Comparison of ENCODE assay signal across 8 cellular contexts in the genomic region with DNA sequence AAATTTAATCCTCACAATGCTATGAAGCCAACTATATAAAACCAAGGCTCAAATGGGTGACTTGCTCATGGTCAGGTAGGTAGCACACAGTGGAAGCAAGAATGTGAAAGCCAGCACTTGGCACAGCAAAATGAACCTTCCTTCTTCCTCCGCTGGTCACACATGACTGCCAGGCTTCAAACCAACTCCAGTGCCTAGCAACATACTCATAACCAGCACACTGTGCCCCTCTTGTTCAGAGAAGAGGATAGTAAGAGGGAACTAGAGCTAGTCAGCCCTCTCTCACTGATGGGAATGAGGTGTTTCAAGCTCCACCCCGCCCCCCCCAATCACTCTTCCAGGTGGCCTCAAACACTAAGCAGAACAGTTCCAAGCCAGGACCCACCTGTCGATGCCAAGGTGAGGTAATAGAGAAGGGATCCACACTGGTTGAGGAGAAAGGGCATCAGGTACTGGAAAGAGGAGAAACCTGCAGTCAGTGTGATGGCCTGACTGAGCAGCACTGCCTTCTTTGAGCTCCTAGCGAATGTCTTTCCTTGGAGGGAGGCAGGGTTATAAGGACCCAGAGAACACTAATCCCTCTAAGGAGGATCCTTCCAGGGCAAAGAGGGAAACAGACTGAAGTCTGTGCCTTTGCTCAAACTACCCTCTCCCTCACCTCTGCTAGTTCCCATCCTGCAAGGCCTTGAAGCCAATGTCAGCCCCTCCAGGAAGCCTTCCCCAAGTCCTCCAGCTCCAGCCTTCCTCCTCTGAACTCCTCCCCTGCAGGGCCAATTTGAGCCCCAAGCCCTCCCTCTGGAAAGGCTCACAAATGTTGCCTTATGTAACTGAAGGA. TPM values are rescaled to one million over a fixed set of nuclear protein-coding genes. Genes with fewer than 3 reads are reported as not detected.
A peak's percentile ranks its signal among the peaks of the same experiment; 100 is the strongest.
DNase-seq lines count a peak whose midpoint lies in the region; ATAC-seq and TF ChIP-seq lines count a peak whose summit lies in the region.

No MANE protein-coding gene starts in this region.

- peak overlapping the region; percentile 77; the same call in 1 of the 2 replicates for H3K14ac ChIP-seq in IMR-90 (replicated peaks; ENCODE audit: low read depth, low read length)

- no TSS peak for BruUV-seq in IMR-90 (replicated peaks; lab: Mats Ljungman, UMichigan)

- no peak overlapping the region for H2BK5ac ChIP-seq in IMR-90 (ENCODE audit: low read depth, low read length, poor library complexity, severe bottlenecking)

- no CpG with 5 or more reads among the region's 4 CpGs for WGBS in IMR-90 (ENCODE audit: extremely low coverage in 2 of 2, insufficient read length in 1 of 2), 2 experiments

- peak overlapping the region; percentile 80 to 98; a peak in 3 of 4 replicates for H4K8ac ChIP-seq in IMR-90 (ENCODE audit: low read depth in 2 of 2, low read length in 2 of 2)

- no peaks in the 10 kb centered on the region for H3K27me3 ChIP-seq in IMR-90 (ENCODE audit: control insufficient read depth, insufficient read depth, low read length)
- H3K27me3 ChIP-seq in muscle layer of duodenum (ENCODE audit: low read depth, low read length): no peaks in the 10 kb centered on the region

- no peak overlapping the region for H2BK15ac ChIP-seq in IMR-90 (ENCODE audit: low read depth, low read length)

- H2BK120ac ChIP-seq in IMR-90 (ENCODE audit: low read depth, low read length): no peak overlapping the region

- H4K91ac ChIP-seq in IMR-90 (ENCODE audit: insufficient read depth, low read depth, low read length): 0 out of 2 replicates have a peak overlapping the region, but pooled peaks have one; percentile 45

- POLR2A ChIA-PET in IMR-90 (lab: Charles Lee; ENCODE audit: unreplicated experiment): no interaction called here

- TF ChIP-seq CTCF in AG10803 (conservative IDR thresholded peaks at IDR 0.05; ENCODE audit: low read length) (no peak), IMR-90 (conservative IDR thresholded peaks at IDR 0.05; ENCODE audit: low read depth, low read length) (no peak)

- intact Hi-C loops in IMR-90 (cut with micrococcal nuclease): loop anchor here (5.0 kb wide), 1 partner anchor 71 kb away; a partner anchor contains a TSS
- intact Hi-C loops in head of caudate nucleus (cut with DNase I): loop anchor here (10.0 kb wide), 1 partner anchor 174 kb away; a partner anchor contains a TSS

- dilution Hi-C loops in IMR-90 (cut with HindIII; ENCODE audit: low sequenced_read_pairs, unreplicated experiment): no loop called here

- no peak for TF ChIP-seq POLR2A in IMR-90 (IDR thresholded peaks at IDR 0.05; ENCODE audit: low read depth, low read length)

- no peak overlapping the region for H2AFZ ChIP-seq in IMR-90 (replicated peaks; ENCODE audit: low read length, poor library complexity)

- TF ChIP-seq RAD21 in IMR-90 (IDR thresholded peaks at IDR 0.05; ENCODE audit: low read length): no peak

- DNase-seq in AG10803 (ENCODE audit: low read depth) (no peak), IMR-90 (no peak), caudate nucleus (lab: John Stamatoyannopoulos, UW) (no peak), nucleus accumbens (lab: John Stamatoyannopoulos, UW) (no peak), head of caudate nucleus (no peak)

- peak overlapping the region; percentile 39 for H3K27ac ChIP-seq in IMR-90 (ENCODE audit: insufficient read depth, low read length)
- peak overlapping the region; percentile 90 for H3K27ac ChIP-seq in caudate nucleus (ENCODE audit: low read depth, low read length)
- H3K27ac ChIP-seq in muscle layer of duodenum (ENCODE audit: low read length): peak overlapping the region; percentile 100

- peak overlapping the region; percentile 89 for H3K4ac ChIP-seq in IMR-90 (ENCODE audit: low read depth, low read length)

- H3K9me3 ChIP-seq in IMR-90 (ENCODE audit: control insufficient read depth, insufficient read depth, low read length): no peaks in the 10 kb centered on the region
- H3K9me3 ChIP-seq in muscle layer of duodenum (ENCODE audit: control insufficient read depth in 1 of 2, low read length in 2 of 2): no peaks in the 10 kb centered on the region

- peak overlapping the region; percentile 1; the same call in 1 of the 2 replicates for H2AK5ac ChIP-seq in IMR-90 (ENCODE audit: low read depth, low read length)

- peaks cover 13% of the 10 kb centered on the region for H3K9me1 ChIP-seq in IMR-90 (ENCODE audit: insufficient read depth, low read length)

- H3K36me3 ChIP-seq in IMR-90 (ENCODE audit: control insufficient read depth, insufficient read depth, low read length): peaks cover 36% of the 10 kb centered on the region
- H3K36me3 ChIP-seq in muscle layer of duodenum (ENCODE audit: control insufficient read depth in 1 of 2, insufficient read depth in 2 of 2, low read length in 2 of 2): peaks cover 23 to 36% of the 10 kb centered on the region in 2 donors

- peak overlapping the region; percentile 86 for H3K9ac ChIP-seq in IMR-90 (ENCODE audit: low read depth, low read length)

- peak overlapping the region; percentile 96 for H3K4me3 ChIP-seq in AG10803 (ENCODE audit: low read length)
- H3K4me3 ChIP-seq in IMR-90 (ENCODE audit: insufficient read depth, low read depth, low read length): peak overlapping the region; percentile 84
- H3K4me3 ChIP-seq in muscle layer of duodenum (ENCODE audit: low read depth in 1 of 2, low read length in 2 of 2): peak overlapping the region; percentile 68 to 98

- peak overlapping the region; percentile 83 for H2AK9ac ChIP-seq in IMR-90 (replicated peaks; ENCODE audit: low read depth, low read length, poor library complexity)

- H3K18ac ChIP-seq in IMR-90 (ENCODE audit: low read depth, low read length): no peak overlapping the region

- CTCF ChIA-PET in IMR-90 (lab: Yijun Ruan, JAX): interaction anchor here (1.4 kb wide), 1 partner anchor 20 kb away, joined by 5 read pairs; no protein-coding TSS in a partner anchor

- H3K4me2 ChIP-seq in IMR-90 (ENCODE audit: low read depth, low read length): peak overlapping the region; percentile 92

- peak overlapping the region; percentile 50 for H4K5ac ChIP-seq in IMR-90 (ENCODE audit: low read depth, low read length)

- peak overlapping the region; percentile 69; the same call in 1 of the 2 replicates for H3K23ac ChIP-seq in IMR-90 (ENCODE audit: low read depth, low read length)

- in situ Hi-C loops in IMR-90 (cut with MboI; ENCODE audit: low sequenced_read_pairs): no loop called here

- H3K56ac ChIP-seq in IMR-90 (ENCODE audit: extremely low read depth, insufficient read depth, low read length): no peak overlapping the region

- no peak for ATAC-seq in IMR-90 (ENCODE audit: low read depth)
- no peak for ATAC-seq in GM19324 (IDR thresholded peaks at IDR 0.05; ENCODE audit: low FRiP score, unreplicated experiment)
- ATAC-seq in HG02678 (IDR thresholded peaks at IDR 0.05; ENCODE audit: unreplicated experiment): no peak

- H2BK20ac ChIP-seq in IMR-90 (ENCODE audit: low read depth, low read length): no peak overlapping the region

- H3K4me1 ChIP-seq in IMR-90 (ENCODE audit: control insufficient read depth, insufficient read depth, low read length): peaks cover 12% of the 10 kb centered on the region
- H3K4me1 ChIP-seq in muscle layer of duodenum (ENCODE audit: control insufficient read depth in 1 of 2, insufficient read depth in 2 of 2, low read length in 2 of 2): peaks cover 16 to 27% of the 10 kb centered on the region in 2 donors

- H4K20me1 ChIP-seq in IMR-90 (ENCODE audit: insufficient read depth, low read length): 0 out of 2 replicates have a peak, but pooled peaks cover under 1% of the 10 kb centered on the region

- peaks cover 34 to 56% of the 10 kb centered on the region in 2 experiments for H3K79me1 ChIP-seq in IMR-90 (ENCODE audit: low read depth in 1 of 2, low read length in 2 of 2)

TF ChIP-seq in IMR-90, 13 proteins besides CTCF, POLR2A, EP300 and RAD21 (continues in another document):
- TF ChIP-seq CEBPB (IDR thresholded peaks at IDR 0.05; ENCODE audit: low read depth, low read length) (no peak), NFE2L2 (IDR thresholded peaks at IDR 0.05; ENCODE audit: low read depth, low read length) (no peak), MXI1 (IDR thresholded peaks at IDR 0.05; ENCODE audit: borderline replicate concordance, low read depth, low read length) (no peak), RCOR1 (IDR thresholded peaks at IDR 0.05; ENCODE audit: insufficient replicate concordance, low read length) (no peak), SMC3 (IDR thresholded peaks at IDR 0.05; ENCODE audit: low read depth, low read length) (no peak), MAFK (IDR thresholded peaks at IDR 0.05; ENCODE audit: low read depth, low read length) (no peak)
- TF ChIP-seq, protein P1, sequence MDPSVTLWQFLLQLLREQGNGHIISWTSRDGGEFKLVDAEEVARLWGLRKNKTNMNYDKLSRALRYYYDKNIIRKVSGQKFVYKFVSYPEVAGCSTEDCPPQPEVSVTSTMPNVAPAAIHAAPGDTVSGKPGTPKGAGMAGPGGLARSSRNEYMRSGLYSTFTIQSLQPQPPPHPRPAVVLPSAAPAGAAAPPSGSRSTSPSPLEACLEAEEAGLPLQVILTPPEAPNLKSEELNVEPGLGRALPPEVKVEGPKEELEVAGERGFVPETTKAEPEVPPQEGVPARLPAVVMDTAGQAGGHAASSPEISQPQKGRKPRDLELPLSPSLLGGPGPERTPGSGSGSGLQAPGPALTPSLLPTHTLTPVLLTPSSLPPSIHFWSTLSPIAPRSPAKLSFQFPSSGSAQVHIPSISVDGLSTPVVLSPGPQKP (IDR thresholded peaks at IDR 0.05; ENCODE audit: borderline replicate concordance, low read depth, low read length): no peak

RNA-seq across cellular contexts. Expression of a gene that starts 1.2 kb away (rescaled TPM):
- total RNA-seq in IMR-90 (2012; rRNA removed): 10.0 and 10.8 TPM in 2 replicates
- 22.7 and 23.4 TPM in 2 replicates for polyA plus RNA-seq in IMR-90 (2012; rRNA removed)
- polyA plus RNA-seq in IMR-90 (2012; cell fraction: cytosol; rRNA removed): 16.5 and 16.6 TPM in 2 replicates
- 62.6 and 77.9 TPM in 2 replicates for polyA plus RNA-seq in IMR-90 (2012; cell fraction: nucleus; rRNA removed; ENCODE audit: low replicate concordance)

RNA-seq across cellular contexts. Expression of a gene that starts 1.2 kb away (rescaled TPM):
- 574 and 716 TPM in 2 replicates for total RNA-seq in IMR-90 (2012; rRNA removed)
- 376 and 469 TPM in 2 replicates for polyA plus RNA-seq in IMR-90 (2012; rRNA removed)
- polyA plus RNA-seq in IMR-90 (2012; cell fraction: cytosol; rRNA removed): 293 and 465 TPM in 2 replicates
- 87.9 and 110 TPM in 2 replicates for polyA plus RNA-seq in IMR-90 (2012; cell fraction: nucleus; rRNA removed; ENCODE audit: low replicate concordance)

RNA-seq across cellular contexts. Expression of a gene that starts 12.1 kb away (rescaled TPM):
- total RNA-seq in IMR-90 (2012; rRNA removed): not detected in 2 replicates
- not detected in 2 replicates for polyA plus RNA-seq in IMR-90 (2012; rRNA removed)
- polyA plus RNA-seq in IMR-90 (2012; cell fraction: cytosol; rRNA removed): not detected in 2 replicates
- polyA plus RNA-seq in IMR-90 (2012; cell fraction: nucleus; rRNA removed; ENCODE audit: low replicate concordance): 0.04 TPM in 1 of 2 replicates, not detected in the other

RNA-seq across cellular contexts. Expression of a gene that starts 15.5 kb away (rescaled TPM):
- total RNA-seq in IMR-90 (2012; rRNA removed): 1.9 and 2.2 TPM in 2 replicates
- polyA plus RNA-seq in IMR-90 (2012; rRNA removed): 1.3 and 1.6 TPM in 2 replicates
- 0.53 and 0.54 TPM in 2 replicates for polyA plus RNA-seq in IMR-90 (2012; cell fraction: cytosol; rRNA removed)
- polyA plus RNA-seq in IMR-90 (2012; cell fraction: nucleus; rRNA removed; ENCODE audit: low replicate concordance): 1.2 and 1.6 TPM in 2 replicates

RNA-seq across cellular contexts. Expression of a gene that starts 20.6 kb away (rescaled TPM):
- 17.2 and 18.6 TPM in 2 replicates for total RNA-seq in IMR-90 (2012; rRNA removed)
- 18.4 and 20.1 TPM in 2 replicates for polyA plus RNA-seq in IMR-90 (2012; rRNA removed)
- 26.0 and 27.7 TPM in 2 replicates for polyA plus RNA-seq in IMR-90 (2012; cell fraction: cytosol; rRNA removed)
- polyA plus RNA-seq in IMR-90 (2012; cell fraction: nucleus; rRNA removed; ENCODE audit: low replicate concordance): 11.1 and 12.4 TPM in 2 replicates

Comparison
In these comparisons a context has a peak if more than half of its experiments do, and no peak if none do; other contexts are left out.
1. H3K27ac ChIP-seq: peak in every context shown above with its lines; median percentile 100 in muscle layer of duodenum; 90 in caudate nucleus; 39 in IMR-90.